In the genomic region with DNA sequence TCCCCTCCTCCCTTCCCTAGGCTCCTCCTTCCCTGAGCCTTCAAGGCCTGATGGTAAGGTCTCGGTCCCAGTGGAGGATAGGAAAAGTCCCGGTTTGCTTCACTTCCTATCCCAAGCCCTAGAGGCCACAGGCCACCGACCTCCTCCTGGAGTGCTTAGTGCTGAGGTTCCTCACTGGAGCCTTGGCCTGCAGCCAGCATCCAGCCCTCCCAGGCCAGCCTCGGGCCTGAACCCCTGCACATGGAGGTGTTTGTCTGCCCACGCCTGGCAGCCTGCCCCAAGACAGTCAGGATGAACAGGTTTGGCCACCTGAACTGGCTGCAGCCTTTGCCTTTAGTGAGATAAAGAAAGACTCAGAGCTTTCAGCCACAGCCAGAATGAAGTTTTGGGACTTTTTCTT, we compare ENCODE assay signal across 14 cellular contexts. TPM values are rescaled to one million over a fixed set of nuclear protein-coding genes. Genes with fewer than 3 reads are reported as not detected.
A peak's percentile ranks its signal among the peaks of the same experiment; 100 is the strongest.
DNase-seq lines count a peak whose midpoint lies in the region; ATAC-seq, FAIRE-seq and TF ChIP-seq lines count a peak whose summit lies in the region.
"Had no signal": no experiment of that assay in that cellular context is flagged by ENCODE, and none has a peak within 500 bp of the region (broad histone marks: within the 10 kb centered on the region; RNA-seq: fewer than 3 reads in every experiment).

No MANE protein-coding gene starts in this region.

- H3K4me1 ChIP-seq in kidney (ENCODE audit: control insufficient read depth in 1 of 2, insufficient read depth in 1 of 2, low read depth in 1 of 2, low read length in 2 of 2) (peaks cover 13 to 25% of the 10 kb centered on the region in 2 donors), transverse colon (peaks cover 0 to 17% (median 8%) of the 10 kb centered on the region in 4 donors)

- peak overlapping the region; percentile 98 for H3K27ac ChIP-seq in VCaP
- H3K27ac ChIP-seq in kidney (ENCODE audit: low read depth in 2 of 2, low read length in 2 of 2), result peak overlapping the region in 1 of 2 donors; percentile 59
- peak overlapping the region in 3 of 4 donors; percentile 20 to 57 (median 40) for H3K27ac ChIP-seq in transverse colon

- no peaks in the 10 kb centered on the region for H3K27me3 ChIP-seq in transverse colon

- in situ Hi-C loops in transverse colon (cut with MboI; ENCODE audit: low pct_ligation_motif_present in 1 of 4, low pct_unique_long_range_greater_than_20kb in 1 of 4, low sequenced_read_pairs in 3 of 4), result no loop called here

- H3K36me3 ChIP-seq in kidney (ENCODE audit: control insufficient read depth in 1 of 2, insufficient read depth in 2 of 2, low read length in 2 of 2) (no peaks in the 10 kb centered on the region), transverse colon (no peaks in the 10 kb centered on the region)
- H3K36me3 ChIP-seq: gastroesophageal sphincter had no signal

- no peak for TF ChIP-seq POLR2A in transverse colon (IDR thresholded peaks at IDR 0.05)
- no peak for TF ChIP-seq POLR2A in erythroblast (IDR thresholded peaks at IDR 0.05; ENCODE audit: low read length)

- H3K9ac ChIP-seq in kidney (ENCODE audit: low read length in 2 of 2), result no peak overlapping the region

- TF ChIP-seq EP300 in transverse colon (IDR thresholded peaks at IDR 0.05; ENCODE audit: low read depth), result no peak

- peak; percentile 18; the same call in 1 of the 2 replicates for TF ChIP-seq CTCF in VCaP (conservative IDR thresholded peaks at IDR 0.05)
- TF ChIP-seq CTCF in kidney (IDR thresholded peaks at IDR 0.05; ENCODE audit: borderline replicate concordance, extremely low read depth, insufficient read depth), result peak; percentile 6
- no peak for TF ChIP-seq CTCF in transverse colon (IDR thresholded peaks at IDR 0.05)

- H3K9me3 ChIP-seq in kidney (ENCODE audit: control insufficient read depth in 1 of 2, low read length in 2 of 2) (no peaks in the 10 kb centered on the region), transverse colon (no peaks in the 10 kb centered on the region)
- H3K9me3 ChIP-seq: gastroesophageal sphincter had no signal

- WGBS in transverse colon (ENCODE audit: low coverage in 1 of 2), 2 donors, result 17 to 19% methylated on average over 1 to 4 of the region's 5 CpGs

- peak; percentile 60 for DNase-seq in NCI-H345 (lab: John Stamatoyannopoulos, UW)
- DNase-seq in NCI-H345 treated with DMSO at 0.1 percent for 48 hours (lab: John Stamatoyannopoulos, UW; ENCODE audit: unreplicated experiment), result no peak
- DNase-seq in kidney, result peak; percentile 96
- DNase-seq in transverse colon, result peak; percentile 85
- DNase-seq in T-helper 9 cell, result no peak
- DNase-seq in erythroblast (lab: John Stamatoyannopoulos, UW), result no peak
- DNase-seq: naive thymus-derived CD4-positive, alpha-beta T cell; NCI-H1436 had no signal

- intact Hi-C loops in kidney (cut with DNase I) (no loop called here), transverse colon (cut with DNase I; ENCODE audit: low total_unique reads) (no loop called here)

- no peak for FAIRE-seq in kidney (lab: Jason Lieb, UNC)
- FAIRE-seq: A204.1 had no signal

- ATAC-seq in HG03135 (IDR thresholded peaks at IDR 0.05; ENCODE audit: unreplicated experiment), result no peak
- ATAC-seq: gastroesophageal sphincter; naive thymus-derived CD4-positive, alpha-beta T cell had no signal

- H3K4me3 ChIP-seq in kidney (ENCODE audit: low read length in 2 of 2) (no peak overlapping the region), transverse colon (no peak overlapping the region)
- H3K4me3 ChIP-seq: gastroesophageal sphincter had no signal

RNA-seq across cellular contexts. Expression of a gene that starts 15.8 kb away (rescaled TPM):
- total RNA-seq in kidney (1,490 TPM), transverse colon (1 to 10 TPM in 1 of 4 donors, under 1 TPM in 2, not detected in 1; 0.75 to 1.6 (median 0.95) TPM)
- 173 TPM for polyA plus RNA-seq in kidney (ENCODE audit: insufficient read depth, low read depth, low replicate concordance)
- total RNA-seq: SK-MEL-5 had no signal
- polyA plus RNA-seq: naive thymus-derived CD4-positive, alpha-beta T cell had no signal

RNA-seq across cellular contexts. Expression of a gene that starts 25.4 kb away (rescaled TPM):
- total RNA-seq in kidney (12.3 TPM), transverse colon (under 1 TPM in 1 of 4 donors, not detected in 3; 0.14 TPM)
- polyA plus RNA-seq in kidney (ENCODE audit: insufficient read depth, low read depth, low replicate concordance), result 1.0 TPM
- polyA plus RNA-seq: naive thymus-derived CD4-positive, alpha-beta T cell had no signal

RNA-seq across cellular contexts. Expression of a gene that starts 57.2 kb away (rescaled TPM):
- total RNA-seq in kidney (1.3 TPM), transverse colon (1 to 10 TPM in 1 of 4 donors, not detected in 3; 3.6 TPM)
- polyA plus RNA-seq in kidney (ENCODE audit: insufficient read depth, low read depth, low replicate concordance), result not detected
- total RNA-seq: SK-MEL-5, urinary bladder had no signal
- polyA plus RNA-seq: naive thymus-derived CD4-positive, alpha-beta T cell had no signal

Comparison
In these comparisons a context has a peak if more than half of its experiments do, and no peak if none do; other contexts are left out.
1. DNase-seq: peak in NCI-H345 (single experiment), kidney (single experiment) and transverse colon (single experiment); none in NCI-H345 treated with DMSO at 0.1 percent for 48 hours (single experiment), T-helper 9 cell (single experiment) and erythroblast (0 of 2).
2. CTCF ChIP-seq: peak in VCaP (single experiment) and kidney (single experiment); none in transverse colon (0 of 5).
3. RNA of a gene that starts 15.8 kb away (total RNA-seq): 1,490 TPM in kidney (single experiment); 0.75 to 1.6 TPM in transverse colon; every median in the first group is over 100 times any median in the second.
4. RNA of a gene that starts 25.4 kb away (total RNA-seq): 12.3 TPM in kidney (single experiment); 0.14 TPM in transverse colon; every median in the first group is over 10 times any median in the second.